19 cellular contexts compared by ENCODE assay signal in the genomic region with DNA sequence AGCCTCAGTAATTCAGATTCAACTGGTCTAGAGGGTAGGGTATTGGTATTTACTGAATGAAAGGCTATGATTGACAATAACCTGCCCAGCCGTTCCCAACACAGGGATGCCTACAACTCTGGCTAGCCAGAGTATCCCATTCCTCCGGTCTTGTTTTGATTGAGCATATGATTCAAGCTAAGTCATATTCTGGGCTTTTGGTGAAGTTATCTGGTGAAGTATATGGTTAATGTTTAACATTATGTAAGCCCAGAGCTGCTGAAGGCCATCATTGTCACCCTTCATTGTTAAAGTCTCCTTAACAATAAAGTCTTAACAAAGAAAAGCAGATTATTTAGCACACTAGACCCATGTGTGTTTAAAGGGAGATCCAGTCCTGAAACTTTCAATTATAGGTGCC.
DNase-seq lines count a peak whose midpoint lies in the region; ATAC-seq and TF ChIP-seq lines count a peak whose summit lies in the region.
"Had no signal": no experiment of that assay in that cellular context is flagged by ENCODE, and none has a peak within 500 bp of the region (broad histone marks: within the 10 kb centered on the region; RNA-seq: fewer than 3 reads in every experiment).

No MANE protein-coding gene starts in this region.

- no peak overlapping the region for H3K27ac ChIP-seq in osteoblast (ENCODE audit: low read depth, low read length)

- no peaks in the 10 kb centered on the region for H3K36me3 ChIP-seq in osteoblast (ENCODE audit: insufficient read depth, low read length)

- no peak overlapping the region for H3K4me3 Mint-ChIP-seq in activated naive CD4-positive, alpha-beta T cell treated with anti-CD3 and anti-CD28 coated beads for 36 hours
- H3K4me3 Mint-ChIP-seq: CD4-positive, CD25-positive, alpha-beta regulatory T cell; GM23338 had no signal

- H3K27me3 ChIP-seq in osteoblast (ENCODE audit: insufficient read depth, low read length): no peaks in the 10 kb centered on the region

- peaks cover 21% of the 10 kb centered on the region for H3K36me3 Mint-ChIP-seq in activated naive CD4-positive, alpha-beta T cell treated with anti-CD3 and anti-CD28 coated beads for 36 hours (ENCODE audit: low read depth)

- no peaks in the 10 kb centered on the region for H3K79me2 ChIP-seq in osteoblast (ENCODE audit: insufficient read depth, low read length)

- intact Hi-C loops in activated naive CD4-positive, alpha-beta T cell treated with anti-CD3 and anti-CD28 coated beads for 36 hours (cut with micrococcal nuclease): no loop called here

- no peaks in the 10 kb centered on the region for H3K27me3 Mint-ChIP-seq in activated naive CD4-positive, alpha-beta T cell treated with anti-CD3 and anti-CD28 coated beads for 36 hours (ENCODE audit: low read depth)
- H3K27me3 Mint-ChIP-seq: CD4-positive, CD25-positive, alpha-beta regulatory T cell had no signal

- H3K4me1 ChIP-seq in osteoblast (ENCODE audit: insufficient read depth, low read length): peaks cover 12% of the 10 kb centered on the region

- H3K9me3 Mint-ChIP-seq in activated naive CD4-positive, alpha-beta T cell treated with anti-CD3 and anti-CD28 coated beads for 36 hours: peaks cover 11% of the 10 kb centered on the region
- H3K9me3 Mint-ChIP-seq: GM23338 had no signal

- H3K4me1 Mint-ChIP-seq in activated naive CD4-positive, alpha-beta T cell treated with anti-CD3 and anti-CD28 coated beads for 36 hours (ENCODE audit: low read depth): peaks cover 2% of the 10 kb centered on the region

- no peak overlapping the region for H3K4me3 ChIP-seq in osteoblast (ENCODE audit: insufficient read depth, low read length)
- H3K4me3 ChIP-seq: GM12878, GM23338 had no signal

- H3K4me2 ChIP-seq in osteoblast (ENCODE audit: insufficient read depth, low read length): no peak overlapping the region
- H3K4me2 ChIP-seq: GM23338 had no signal

- TF ChIP-seq CTCF in osteoblast (IDR thresholded peaks at IDR 0.05; ENCODE audit: extremely low read depth, low read depth, low read length): no peak

- no peak overlapping the region for H3K27ac Mint-ChIP-seq in activated naive CD4-positive, alpha-beta T cell treated with anti-CD3 and anti-CD28 coated beads for 36 hours
- H3K27ac Mint-ChIP-seq: CD4-positive, CD25-positive, alpha-beta regulatory T cell; GM23338 had no signal

- no peak overlapping the region for H2AFZ ChIP-seq in osteoblast (ENCODE audit: low read length)
- H2AFZ ChIP-seq: GM23338 had no signal

- no peaks in the 10 kb centered on the region for H4K20me1 ChIP-seq in osteoblast (ENCODE audit: insufficient read depth, low read length)

- CTCF ChIA-PET in activated naive CD4-positive, alpha-beta T cell treated with anti-CD3 and anti-CD28 coated beads for 36 hours (lab: Charles Lee): no interaction called here

- H3K9me3 ChIP-seq in osteoblast (ENCODE audit: low read depth, low read length): no peaks in the 10 kb centered on the region

- DNase-seq in DMS53 (lab: John Stamatoyannopoulos, UW): peak; percentile 85
- peak; percentile 45 for DNase-seq in LoVo (ENCODE audit: low spot score)
- peak; percentile 60 for DNase-seq in glomerular visceral epithelial cell (ENCODE audit: extremely low spot score)
- DNase-seq in osteoblast (ENCODE audit: insufficient read length, low spot score, missing footprints): peak; percentile 65
- no peak for DNase-seq in NCI-H1048 (lab: John Stamatoyannopoulos, UW)
- DNase-seq in activated naive CD4-positive, alpha-beta T cell treated with anti-CD3 and anti-CD28 coated beads for 36 hours: no peak
- DNase-seq in COLO668 (lab: John Stamatoyannopoulos, UW; ENCODE audit: unreplicated experiment): no peak
- DNase-seq: CD4-positive, CD25-positive, alpha-beta regulatory T cell; DND-41; GDM1; NCI-H1417 treated with DMSO at 0.1 percent for 48 hours; NCI-H1930; NCI-H2171 treated with DMSO at 0.1 percent for 48 hours; NCI-H446 treated with DMSO at 0.1 percent for 48 hours; NCI-H748 treated with DMSO at 0.1 percent for 48 hours; SW 1271 had no signal

- ATAC-seq in HG03196 (IDR thresholded peaks at IDR 0.05; ENCODE audit: unreplicated experiment): no peak
- ATAC-seq: GM12878, GM23338 had no signal

Comparison
In these comparisons a context has a peak if more than half of its experiments do, and no peak if none do; other contexts are left out.
1. DNase-seq: peak in DMS53 (single experiment), LoVo (single experiment), glomerular visceral epithelial cell (single experiment) and osteoblast (single experiment); none in NCI-H1048 (single experiment), activated naive CD4-positive, alpha-beta T cell treated with anti-CD3 and anti-CD28 coated beads for 36 hours (single experiment) and COLO668 (single experiment).